In the genomic region with DNA sequence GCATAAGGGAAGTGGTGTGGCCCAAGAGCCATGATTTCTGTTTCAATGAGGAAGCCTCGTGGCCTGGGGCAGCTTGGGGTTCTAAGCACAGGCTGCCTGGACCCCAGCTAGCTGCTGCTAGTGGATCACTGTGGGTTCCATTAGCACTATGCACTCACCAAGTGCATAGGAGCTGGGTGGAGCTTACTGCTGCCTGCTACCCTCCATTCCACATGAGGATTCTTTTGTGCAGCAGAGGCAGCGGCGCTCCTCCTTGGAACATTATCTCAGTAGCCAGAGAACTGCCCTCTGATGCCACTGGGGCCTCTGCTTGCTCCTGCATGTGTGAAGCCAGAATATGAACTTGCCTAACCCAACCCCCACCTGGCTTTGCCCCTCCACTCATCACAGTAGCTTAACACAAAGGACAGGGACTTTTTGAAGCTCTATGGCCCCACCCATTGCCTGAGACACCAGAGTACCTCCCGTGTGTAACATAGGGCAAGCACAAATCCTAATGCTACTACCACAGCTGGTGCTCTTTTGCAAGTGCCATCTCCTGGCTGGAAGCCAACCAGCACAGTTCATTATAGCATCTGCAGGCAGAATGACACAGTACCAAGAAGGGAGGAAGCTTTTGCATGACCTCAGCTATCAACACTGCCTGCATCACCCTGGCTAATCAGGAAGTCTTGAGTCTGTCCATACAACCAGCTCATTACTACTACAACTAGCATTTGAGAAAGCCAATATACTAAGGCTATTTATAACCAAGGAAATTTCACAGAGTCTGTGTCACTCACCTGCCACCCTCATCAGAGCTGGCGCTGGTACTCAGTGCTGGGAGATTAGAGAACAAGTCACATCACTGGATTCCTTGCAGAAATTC, we compare ENCODE assay signal across 8 cellular contexts.
A peak's percentile ranks its signal among the peaks of the same experiment; 100 is the strongest.
DNase-seq lines count a peak whose midpoint lies in the region; ATAC-seq, FAIRE-seq and TF ChIP-seq lines count a peak whose summit lies in the region.
"Had no signal": no experiment of that assay in that cellular context is flagged by ENCODE, and none has a peak within 500 bp of the region (broad histone marks: within the 10 kb centered on the region; RNA-seq: fewer than 3 reads in every experiment).

No MANE protein-coding gene starts in this region.

- peaks cover 2% of the 10 kb centered on the region for H3K9me3 Mint-ChIP-seq in activated T-cell treated with anti-CD3 and anti-CD28 coated beads, Interleukin-2, amount 50 U/mL, for 4 hours

- H3K36me3 ChIP-seq in GM23248 (ENCODE audit: low read depth) (no peaks in the 10 kb centered on the region), GM12878 (ENCODE audit: control insufficient read depth in 2 of 2, insufficient read depth in 2 of 2, low read length in 1 of 2) (no peaks in the 10 kb centered on the region)

- no peaks in the 10 kb centered on the region for H3K79me2 ChIP-seq in GM23248 (ENCODE audit: insufficient read depth)
- H3K79me2 ChIP-seq in GM12878 (ENCODE audit: control insufficient read depth, insufficient read depth, low read length), result no peaks in the 10 kb centered on the region

- H3K36me3 Mint-ChIP-seq in activated T-cell treated with anti-CD3 and anti-CD28 coated beads, Interleukin-2, amount 50 U/mL, for 4 hours (ENCODE audit: insufficient read depth), result no peaks in the 10 kb centered on the region

- H3F3A ChIP-seq in GM23248 (ENCODE audit: insufficient read depth), result no peaks in the 10 kb centered on the region

- RAD21 ChIA-PET in GM12878 (lab: Charles Lee; ENCODE audit: unreplicated experiment), result no interaction called here

- no peak for FAIRE-seq in GM12878 (lab: Jason Lieb, UNC)

- no peak overlapping the region for H3K4me2 ChIP-seq in GM23248 (ENCODE audit: unreplicated experiment)
- H3K4me2 ChIP-seq in GM12878 (ENCODE audit: control insufficient read depth, insufficient read depth), result no peak overlapping the region

- H3K9me2 ChIP-seq in GM23248 (ENCODE audit: insufficient read depth), result no peaks in the 10 kb centered on the region

- peak; percentile 63 for ATAC-seq in GM12878
- no peak for ATAC-seq in activated T-cell treated with anti-CD3 and anti-CD28 coated beads, Interleukin-2, amount 50 U/mL, for 4 hours

- H4K20me1 ChIP-seq in GM23248 (ENCODE audit: insufficient read depth) (no peaks in the 10 kb centered on the region), GM12878 (ENCODE audit: control insufficient read depth, insufficient read depth) (no peaks in the 10 kb centered on the region)

- no peak overlapping the region for H3K4me3 Mint-ChIP-seq in activated T-cell treated with anti-CD3 and anti-CD28 coated beads, Interleukin-2, amount 50 U/mL, for 4 hours

- no peaks in the 10 kb centered on the region for H3K27me3 Mint-ChIP-seq in activated T-cell treated with anti-CD3 and anti-CD28 coated beads, Interleukin-2, amount 50 U/mL, for 4 hours (ENCODE audit: low read depth)

- CTCF ChIA-PET in GM12878 (lab: Yijun Ruan, JAX), result no interaction called here

- TF ChIP-seq POLR2A in GM12878 (IDR thresholded peaks at IDR 0.05; ENCODE audit: low read depth, low read length), result no peak

- BruUV-seq in GM12878 (replicated peaks; lab: Mats Ljungman, UMichigan), result no TSS peak

- H3K4me3 ChIP-seq in GM23248 (no peak overlapping the region), GM12878 (no peak overlapping the region)

- intact Hi-C loops in GM12878 (cut with micrococcal nuclease; ENCODE audit: unreplicated experiment), result no loop called here

- in situ Hi-C loops in GM23248 (cut with MboI) (no loop called here), GM12878 (cut with MboI) (no loop called here)

- TF ChIP-seq EP300 in GM12878 (IDR thresholded peaks at IDR 0.05; ENCODE audit: borderline replicate concordance in 1 of 2, control insufficient read depth in 1 of 2, low read depth in 2 of 2, low read length in 2 of 2), result no peak

- H3K4me1 ChIP-seq in GM23248 (ENCODE audit: insufficient read depth), result no peaks in the 10 kb centered on the region
- H3K4me1 ChIP-seq in GM12878 (ENCODE audit: control insufficient read depth, insufficient read depth, low read length), result no peaks in the 10 kb centered on the region

- POLR2A ChIA-PET in GM12878 (lab: Charles Lee), result no interaction called here

- WGBS in GM23248 (ENCODE audit: low coverage in 1 of 2, low lambda C conversion rate in 2 of 2, missing lambda C conversion rate in 2 of 2), 2 experiments, result 55 to 63% methylated on average over 5 of the region's 5 CpGs
- WGBS in GM12878 (ENCODE audit: insufficient coverage, insufficient replicate concordance, low lambda C conversion rate, missing lambda C conversion rate), result 19% methylated on average over 5 of the region's 5 CpGs

- peak; percentile 47 for DNase-seq in GM23248
- peak; percentile 31 for DNase-seq in NCI-H1092 (lab: John Stamatoyannopoulos, UW)
- no peak for DNase-seq in GM12878 (ENCODE audit: low read depth, low spot score)
- DNase-seq in putamen (ENCODE audit: low spot score), result peak; percentile 49
- DNase-seq in SKM-1 (lab: John Stamatoyannopoulos, UW; ENCODE audit: unreplicated experiment), result no peak
- DNase-seq in activated T-cell treated with anti-CD3 and anti-CD28 coated beads, Interleukin-2, amount 50 U/mL, for 4 hours, result no peak
- DNase-seq in stimulated activated CD4-positive, alpha-beta T cell treated with anti-CD3 and anti-CD28 coated beads, Interleukin-4, amount 100 ng/mL, for 1 hour, result no peak
- DNase-seq: dermis blood vessel endothelial cell had no signal

- H3K9me3 ChIP-seq in GM23248 (ENCODE audit: low read depth), result no peaks in the 10 kb centered on the region
- H3K9me3 ChIP-seq in GM12878 (replicated peaks; ENCODE audit: control insufficient read depth, insufficient read depth, low read length), result no peaks in the 10 kb centered on the region

- TF ChIP-seq CTCF in GM12878 (IDR thresholded peaks at IDR 0.05 in 2 of 3, conservative IDR thresholded peaks at IDR 0.05 in 1 of 3; ENCODE audit: control insufficient read depth in 2 of 3, extremely low read depth in 1 of 3, insufficient read depth in 1 of 3, low read depth in 3 of 3, low read length in 3 of 3), result no peak

- SMC1A ChIA-PET in GM12878 (lab: Charles Lee; ENCODE audit: uncharacterized antibody, unreplicated experiment), result interaction anchor here (0.6 kb wide), 1 partner anchor 117 kb away, joined by 4 read pairs; no protein-coding TSS in a partner anchor

- no peak overlapping the region for H3K27ac ChIP-seq in GM23248
- H3K27ac ChIP-seq in GM12878 (ENCODE audit: control insufficient read depth, insufficient read depth), result no peak overlapping the region

- H3K27me3 ChIP-seq in GM23248 (replicated peaks; ENCODE audit: insufficient read depth) (no peaks in the 10 kb centered on the region), GM12878 (replicated peaks in 1 of 2; ENCODE audit: control insufficient read depth in 2 of 2, insufficient read depth in 2 of 2, low read length in 1 of 2) (no peaks in the 10 kb centered on the region; a peak in 2 of 4 replicates)

- H3K9ac ChIP-seq in GM23248, result no peak overlapping the region
- H3K9ac ChIP-seq in GM12878 (ENCODE audit: control insufficient read depth, insufficient read depth, low read length), result no peak overlapping the region

- no peak overlapping the region for H2AFZ ChIP-seq in GM23248
- H2AFZ ChIP-seq in GM12878 (ENCODE audit: control insufficient read depth, low read depth, low read length), result no peak overlapping the region

- peaks cover 6% of the 10 kb centered on the region for H3K4me1 Mint-ChIP-seq in activated T-cell treated with anti-CD3 and anti-CD28 coated beads, Interleukin-2, amount 50 U/mL, for 4 hours (ENCODE audit: low read depth)

- TF ChIP-seq RAD21 in GM12878 (IDR thresholded peaks at IDR 0.05; ENCODE audit: insufficient read depth, low read depth, low read length), result no peak

TF ChIP-seq in GM12878, 131 proteins besides CTCF, POLR2A, EP300 and RAD21:
- no peak for TF ChIP-seq ZNF384 (IDR thresholded peaks at IDR 0.05; ENCODE audit: borderline replicate concordance, low read depth, low read length)
- TF ChIP-seq, protein P1, sequence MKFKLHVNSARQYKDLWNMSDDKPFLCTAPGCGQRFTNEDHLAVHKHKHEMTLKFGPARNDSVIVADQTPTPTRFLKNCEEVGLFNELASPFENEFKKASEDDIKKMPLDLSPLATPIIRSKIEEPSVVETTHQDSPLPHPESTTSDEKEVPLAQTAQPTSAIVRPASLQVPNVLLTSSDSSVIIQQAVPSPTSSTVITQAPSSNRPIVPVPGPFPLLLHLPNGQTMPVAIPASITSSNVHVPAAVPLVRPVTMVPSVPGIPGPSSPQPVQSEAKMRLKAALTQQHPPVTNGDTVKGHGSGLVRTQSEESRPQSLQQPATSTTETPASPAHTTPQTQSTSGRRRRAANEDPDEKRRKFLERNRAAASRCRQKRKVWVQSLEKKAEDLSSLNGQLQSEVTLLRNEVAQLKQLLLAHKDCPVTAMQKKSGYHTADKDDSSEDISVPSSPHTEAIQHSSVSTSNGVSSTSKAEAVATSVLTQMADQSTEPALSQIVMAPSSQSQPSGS (IDR thresholded peaks at IDR 0.05; ENCODE audit: low read length), result no peak
- no peak for TF ChIP-seq TARDBP (IDR thresholded peaks at IDR 0.05; ENCODE audit: borderline replicate concordance)
- TF ChIP-seq, protein P2, sequence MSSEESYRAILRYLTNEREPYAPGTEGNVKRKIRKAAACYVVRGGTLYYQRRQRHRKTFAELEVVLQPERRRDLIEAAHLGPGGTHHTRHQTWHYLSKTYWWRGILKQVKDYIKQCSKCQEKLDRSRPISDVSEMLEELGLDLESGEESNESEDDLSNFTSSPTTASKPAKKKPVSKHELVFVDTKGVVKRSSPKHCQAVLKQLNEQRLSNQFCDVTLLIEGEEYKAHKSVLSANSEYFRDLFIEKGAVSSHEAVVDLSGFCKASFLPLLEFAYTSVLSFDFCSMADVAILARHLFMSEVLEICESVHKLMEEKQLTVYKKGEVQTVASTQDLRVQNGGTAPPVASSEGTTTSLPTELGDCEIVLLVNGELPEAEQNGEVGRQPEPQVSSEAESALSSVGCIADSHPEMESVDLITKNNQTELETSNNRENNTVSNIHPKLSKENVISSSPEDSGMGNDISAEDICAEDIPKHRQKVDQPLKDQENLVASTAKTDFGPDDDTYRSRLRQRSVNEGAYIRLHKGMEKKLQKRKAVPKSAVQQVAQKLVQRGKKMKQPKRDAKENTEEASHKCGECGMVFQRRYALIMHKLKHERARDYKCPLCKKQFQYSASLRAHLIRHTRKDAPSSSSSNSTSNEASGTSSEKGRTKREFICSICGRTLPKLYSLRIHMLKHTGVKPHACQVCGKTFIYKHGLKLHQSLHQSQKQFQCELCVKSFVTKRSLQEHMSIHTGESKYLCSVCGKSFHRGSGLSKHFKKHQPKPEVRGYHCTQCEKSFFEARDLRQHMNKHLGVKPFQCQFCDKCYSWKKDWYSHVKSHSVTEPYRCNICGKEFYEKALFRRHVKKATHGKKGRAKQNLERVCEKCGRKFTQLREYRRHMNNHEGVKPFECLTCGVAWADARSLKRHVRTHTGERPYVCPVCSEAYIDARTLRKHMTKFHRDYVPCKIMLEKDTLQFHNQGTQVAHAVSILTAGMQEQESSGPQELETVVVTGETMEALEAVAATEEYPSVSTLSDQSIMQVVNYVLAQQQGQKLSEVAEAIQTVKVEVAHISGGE (CRISPR knock-in tag; IDR thresholded peaks at IDR 0.05), result no peak

Comparison
In these comparisons a context has a peak if more than half of its experiments do, and no peak if none do; other contexts are left out.
1. DNase-seq: peak in GM23248 (single experiment), NCI-H1092 (single experiment) and putamen (single experiment); none in GM12878 (single experiment), SKM-1 (single experiment), activated T-cell treated with anti-CD3 and anti-CD28 coated beads, Interleukin-2, amount 50 U/mL, for 4 hours (single experiment) and stimulated activated CD4-positive, alpha-beta T cell treated with anti-CD3 and anti-CD28 coated beads, Interleukin-4, amount 100 ng/mL, for 1 hour (single experiment).